In genomic region chr3:7545334-7545733, GRCh38 we compare ENCODE assay signal across 31 cellular contexts.
"Had no signal": no experiment of that assay in that cellular context is flagged by ENCODE, and none has a peak within 500 bp of the region (broad histone marks: within the 10 kb centered on the region; RNA-seq: fewer than 3 reads in every experiment).

No MANE protein-coding gene starts in this region.

- ATAC-seq: activated CD8-positive, alpha-beta T cell treated with anti-CD3 and anti-CD28 coated beads for 36 hours; activated T-cell treated with anti-CD3 and anti-CD28 coated beads, Interleukin-2, amount 50 U/mL, for 72 hours; activated T-helper 17 cell treated with anti-CD3 and anti-CD28 coated beads, Interleukin-2, amount 50 U/mL, for 72 hours; body of pancreas had no signal

- H3K27ac Mint-ChIP-seq: activated CD4-positive, alpha-beta T cell treated with anti-CD3 and anti-CD28 coated beads, Interleukin-2, amount 10 ng/mL, durations not matched to agents 24 days and 14 days; activated CD8-positive, alpha-beta T cell treated with anti-CD3 and anti-CD28 coated beads for 36 hours; activated naive CD8-positive, alpha-beta T cell treated with anti-CD3 and anti-CD28 coated beads for 36 hours; activated T-cell treated with anti-CD3 and anti-CD28 coated beads, Interleukin-2, amount 50 U/mL, for 72 hours; activated T-helper 17 cell treated with anti-CD3 and anti-CD28 coated beads, Interleukin-2, amount 50 U/mL, for 72 hours had no signal

- H3K27me3 ChIP-seq: body of pancreas, breast epithelium had no signal

- H3K9me3 Mint-ChIP-seq: activated CD4-positive, alpha-beta T cell treated with anti-CD3 and anti-CD28 coated beads, Interleukin-2, amount 10 ng/mL, durations not matched to agents 24 days and 14 days; activated CD8-positive, alpha-beta T cell treated with anti-CD3 and anti-CD28 coated beads for 36 hours; activated T-helper 17 cell treated with anti-CD3 and anti-CD28 coated beads, Interleukin-2, amount 50 U/mL, for 72 hours had no signal

- H3K4me3 ChIP-seq: body of pancreas, breast epithelium had no signal

- DNase-seq: activated CD4-positive, alpha-beta T cell treated with anti-CD3 and anti-CD28 coated beads for 1 hour; activated CD4-positive, alpha-beta T cell treated with anti-CD3 and anti-CD28 coated beads, Interleukin-2, amount 10 ng/mL, durations not matched to agents 24 days and 14 days; activated CD4-positive, alpha-beta T cell treated with anti-CD3 and anti-CD28 coated beads, Interleukin-2, amount 50 U/mL, for 4 hours; activated CD4-positive, CD25-positive, alpha-beta regulatory T cell; activated CD8-positive, alpha-beta T cell treated with anti-CD3 and anti-CD28 coated beads for 36 hours; activated effector memory CD4-positive, alpha-beta T cell treated with anti-CD3 and anti-CD28 coated beads, Interleukin-2, amount 50 U/mL, for 16 hours; activated naive CD4-positive, alpha-beta T cell; activated naive CD4-positive, alpha-beta T cell treated with anti-CD3 and anti-CD28 coated beads, Interleukin-2, amount 50 U/mL, for 16 hours; activated naive CD8-positive, alpha-beta T cell treated with anti-CD3 and anti-CD28 coated beads for 36 hours; activated T-cell treated with anti-CD3 and anti-CD28 coated beads, Interleukin-2, amount 50 U/mL, for 1 hour; activated T-cell treated with anti-CD3 and anti-CD28 coated beads, Interleukin-2, amount 50 U/mL, for 72 hours; amniotic stem cell; aorta; body of pancreas; KG1; NCI-H1092 treated with DMSO at 0.1 percent for 48 hours; NCI-H1417; NCI-H146; NCI-H187; NCI-H2029 treated with DMSO at 0.1 percent for 48 hours; NCI-H2107; NCI-H2171; NCI-H510A; NCI-H526; NCI-H748 treated with DMSO at 0.1 percent for 48 hours; Right ventricle myocardium superior; SW 1271; T1000; WERI-Rb-1 had no signal

- H3K36me3 Mint-ChIP-seq: activated naive CD8-positive, alpha-beta T cell treated with anti-CD3 and anti-CD28 coated beads for 36 hours had no signal

- H3K27ac ChIP-seq: body of pancreas, breast epithelium, WERI-Rb-1 had no signal

- H3K9me3 ChIP-seq: body of pancreas, breast epithelium had no signal

- H3K36me3 ChIP-seq: breast epithelium, WERI-Rb-1 had no signal

- H3K27me3 Mint-ChIP-seq: activated CD4-positive, alpha-beta T cell treated with anti-CD3 and anti-CD28 coated beads, Interleukin-2, amount 10 ng/mL, durations not matched to agents 24 days and 14 days; activated CD8-positive, alpha-beta T cell treated with anti-CD3 and anti-CD28 coated beads for 36 hours; activated naive CD8-positive, alpha-beta T cell treated with anti-CD3 and anti-CD28 coated beads for 36 hours; activated T-helper 17 cell treated with anti-CD3 and anti-CD28 coated beads, Interleukin-2, amount 50 U/mL, for 72 hours had no signal

- H3K4me3 Mint-ChIP-seq: activated CD4-positive, alpha-beta T cell treated with anti-CD3 and anti-CD28 coated beads, Interleukin-2, amount 10 ng/mL, durations not matched to agents 24 days and 14 days; activated CD8-positive, alpha-beta T cell treated with anti-CD3 and anti-CD28 coated beads for 36 hours; activated naive CD8-positive, alpha-beta T cell treated with anti-CD3 and anti-CD28 coated beads for 36 hours; activated T-cell treated with anti-CD3 and anti-CD28 coated beads, Interleukin-2, amount 50 U/mL, for 72 hours; activated T-helper 17 cell treated with anti-CD3 and anti-CD28 coated beads, Interleukin-2, amount 50 U/mL, for 72 hours had no signal

- H3K4me1 ChIP-seq: body of pancreas, breast epithelium had no signal

- H3K4me1 Mint-ChIP-seq: activated CD4-positive, alpha-beta T cell treated with anti-CD3 and anti-CD28 coated beads, Interleukin-2, amount 10 ng/mL, durations not matched to agents 24 days and 14 days; activated naive CD8-positive, alpha-beta T cell treated with anti-CD3 and anti-CD28 coated beads for 36 hours; activated T-helper 17 cell treated with anti-CD3 and anti-CD28 coated beads, Interleukin-2, amount 50 U/mL, for 72 hours had no signal
